Comparison of ENCODE assay signal across 21 cellular contexts in the genomic region with DNA sequence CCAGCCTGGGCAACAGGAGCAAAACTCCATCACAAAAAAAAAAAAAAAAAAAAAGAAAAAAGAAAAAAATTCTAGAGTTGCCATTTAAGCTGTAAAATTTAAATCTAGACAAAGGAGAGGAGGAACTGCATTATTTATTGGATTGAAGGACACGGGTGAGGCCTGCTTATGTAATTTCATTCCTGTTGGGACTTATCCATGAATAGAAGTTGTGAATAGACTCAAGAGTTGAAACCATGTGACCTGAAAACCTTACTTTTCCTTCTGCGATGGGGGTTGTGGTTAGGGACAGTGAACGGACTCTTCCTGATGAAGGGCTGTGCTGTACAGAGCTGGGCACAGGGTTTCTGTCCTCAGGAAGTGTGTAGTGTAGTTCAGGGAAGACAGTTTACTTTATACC.
DNase-seq lines count a peak whose midpoint lies in the region; ATAC-seq lines count a peak whose summit lies in the region.
"Had no signal": no experiment of that assay in that cellular context is flagged by ENCODE, and none has a peak within 500 bp of the region (broad histone marks: within the 10 kb centered on the region; RNA-seq: fewer than 3 reads in every experiment).

No MANE protein-coding gene starts in this region.

- peaks cover 27% of the 10 kb centered on the region for H3K9me3 ChIP-seq in BLaER1
- H3K9me3 ChIP-seq in BLaER1 treated with 17β-estradiol and CSF1 and Interleukin-3, amounts not matched to agents 10 nM and 100 nM (replicated peaks in 1 of 11) = peaks cover 26 to 37% (median 27%) of the 10 kb centered on the region in 11 experiments

- peaks cover 19% of the 10 kb centered on the region for H4K20me1 ChIP-seq in BLaER1
- peaks cover 0 to 52% (median 14%) of the 10 kb centered on the region in 11 experiments; a peak in 15 of 22 replicates for H4K20me1 ChIP-seq in BLaER1 treated with 17β-estradiol and CSF1 and Interleukin-3, amounts not matched to agents 10 nM and 100 nM

- peaks cover 63% of the 10 kb centered on the region for H3K36me3 ChIP-seq in BLaER1
- H3K36me3 ChIP-seq in BLaER1 treated with 17β-estradiol and CSF1 and Interleukin-3, amounts not matched to agents 10 nM and 100 nM = peaks cover 34 to 60% (median 49%) of the 10 kb centered on the region in 11 experiments
- H3K36me3 ChIP-seq: SJCRH30 had no signal

- no peaks in the 10 kb centered on the region for H3K27me3 Mint-ChIP-seq in central memory CD8-positive, alpha-beta T cell
- no peaks in the 10 kb centered on the region for H3K27me3 Mint-ChIP-seq in memory B cell
- H3K27me3 Mint-ChIP-seq: CD8-positive, alpha-beta memory T cell had no signal

- H3K27me3 ChIP-seq in BLaER1 = no peaks in the 10 kb centered on the region
- H3K27me3 ChIP-seq in BLaER1 treated with 17β-estradiol and CSF1 and Interleukin-3, amounts not matched to agents 10 nM and 100 nM = no peaks in the 10 kb centered on the region
- H3K27me3 ChIP-seq: SJCRH30 had no signal

- no peak overlapping the region for H3K4me3 Mint-ChIP-seq in central memory CD8-positive, alpha-beta T cell
- H3K4me3 Mint-ChIP-seq in memory B cell = no peak overlapping the region
- H3K4me3 Mint-ChIP-seq: CD8-positive, alpha-beta memory T cell had no signal

- H3K4me1 Mint-ChIP-seq in central memory CD8-positive, alpha-beta T cell = peaks cover 28% of the 10 kb centered on the region
- peaks cover 23% of the 10 kb centered on the region for H3K4me1 Mint-ChIP-seq in memory B cell

- peak overlapping the region; percentile 66 for H3K4me2 ChIP-seq in BLaER1
- peak overlapping the region; percentile 39 to 71 (median 62) for H3K4me2 ChIP-seq in BLaER1 treated with 17β-estradiol and CSF1 and Interleukin-3, amounts not matched to agents 10 nM and 100 nM
- H3K4me2 ChIP-seq: PC-9 had no signal

- H3K27ac ChIP-seq in BLaER1 = 0 out of 2 replicates have a peak overlapping the region, but pooled peaks have one; percentile 6
- H3K27ac ChIP-seq in BLaER1 treated with 17β-estradiol and CSF1 and Interleukin-3, amounts not matched to agents 10 nM and 100 nM = peak overlapping the region in 6 of 11 experiments; percentile 6 to 41 (median 18); a peak in 2 of 22 replicates
- H3K27ac ChIP-seq: PC-9 had no signal

- H3K4me3 ChIP-seq in BLaER1 = no peak overlapping the region
- H3K4me3 ChIP-seq in BLaER1 treated with 17β-estradiol and CSF1 and Interleukin-3, amounts not matched to agents 10 nM and 100 nM = no peak overlapping the region
- H3K4me3 ChIP-seq: PC-9, SJCRH30 had no signal

- DNase-seq in central memory CD8-positive, alpha-beta T cell (ENCODE audit: low spot score in 2 of 2) = no peak
- DNase-seq in memory B cell (ENCODE audit: low spot score in 2 of 2) = no peak
- no peak for DNase-seq in GF-D8 (lab: John Stamatoyannopoulos, UW)
- DNase-seq: CD8-positive, alpha-beta memory T cell; DMS 273 treated with DMSO at 0.1 percent for 48 hours; DMS79; EL; GDM1; HCEC 1CT; NCI-H1105; NCI-H1436 treated with DMSO at 0.1 percent for 48 hours; NCI-H1930; NCI-H2107; NCI-H446; PC-9 had no signal

- peaks cover 22% of the 10 kb centered on the region for H3K36me3 Mint-ChIP-seq in central memory CD8-positive, alpha-beta T cell (ENCODE audit: insufficient read depth)
- peaks cover 39% of the 10 kb centered on the region for H3K36me3 Mint-ChIP-seq in memory B cell

- ATAC-seq in central memory CD8-positive, alpha-beta T cell (replicated peaks; ENCODE audit: extremely low read depth, poor library complexity, severe bottlenecking) = no peak
- no peak for ATAC-seq in memory B cell (ENCODE audit: low read depth)
- ATAC-seq in HG03432 (IDR thresholded peaks at IDR 0.05; ENCODE audit: unreplicated experiment) = no peak
- ATAC-seq in HG02870 (IDR thresholded peaks at IDR 0.05; ENCODE audit: unreplicated experiment) = no peak
- ATAC-seq: Right ventricle myocardium inferior had no signal

- H3K9me3 Mint-ChIP-seq in central memory CD8-positive, alpha-beta T cell = peaks cover 16% of the 10 kb centered on the region
- peaks cover 14% of the 10 kb centered on the region for H3K9me3 Mint-ChIP-seq in memory B cell

- H3K4me1 ChIP-seq in BLaER1 = peaks cover 22% of the 10 kb centered on the region
- peaks cover 22 to 34% (median 26%) of the 10 kb centered on the region in 10 experiments for H3K4me1 ChIP-seq in BLaER1 treated with 17β-estradiol and CSF1 and Interleukin-3, amounts not matched to agents 10 nM and 100 nM

- peak overlapping the region; percentile 71 for H3K27ac Mint-ChIP-seq in central memory CD8-positive, alpha-beta T cell (ENCODE audit: low read depth)
- H3K27ac Mint-ChIP-seq in memory B cell = peak overlapping the region; percentile 24

- no peak overlapping the region for H3K9ac ChIP-seq in BLaER1
- H3K9ac ChIP-seq in BLaER1 treated with 17β-estradiol and CSF1 and Interleukin-3, amounts not matched to agents 10 nM and 100 nM = peak overlapping the region in 2 of 11 experiments; percentile 7 to 32; a peak in 5 of 22 replicates
